ENCODE assay signal across 1 cellular context in genomic region chr2:128270306-128271185, GRCh38.
TF ChIP-seq lines count a peak whose summit lies in the region.

No MANE protein-coding gene starts in this region.

TF ChIP-seq in HepG2, 621 proteins besides CTCF, POLR2A, EP300 and RAD21 (continued from another document and continues in another):
- TF ChIP-seq IRF9 (CRISPR knock-in tag; IDR thresholded peaks at IDR 0.05; ENCODE audit: borderline replicate concordance) = 0 out of 2 replicates have a peak, but pooled peaks have one; percentile 56
- no peak for TF ChIP-seq KDM5A (IDR thresholded peaks at IDR 0.05; ENCODE audit: borderline replicate concordance, low read length)
- no peak for TF ChIP-seq UBTF (CRISPR knock-in tag; IDR thresholded peaks at IDR 0.05)
- TF ChIP-seq, protein P1, sequence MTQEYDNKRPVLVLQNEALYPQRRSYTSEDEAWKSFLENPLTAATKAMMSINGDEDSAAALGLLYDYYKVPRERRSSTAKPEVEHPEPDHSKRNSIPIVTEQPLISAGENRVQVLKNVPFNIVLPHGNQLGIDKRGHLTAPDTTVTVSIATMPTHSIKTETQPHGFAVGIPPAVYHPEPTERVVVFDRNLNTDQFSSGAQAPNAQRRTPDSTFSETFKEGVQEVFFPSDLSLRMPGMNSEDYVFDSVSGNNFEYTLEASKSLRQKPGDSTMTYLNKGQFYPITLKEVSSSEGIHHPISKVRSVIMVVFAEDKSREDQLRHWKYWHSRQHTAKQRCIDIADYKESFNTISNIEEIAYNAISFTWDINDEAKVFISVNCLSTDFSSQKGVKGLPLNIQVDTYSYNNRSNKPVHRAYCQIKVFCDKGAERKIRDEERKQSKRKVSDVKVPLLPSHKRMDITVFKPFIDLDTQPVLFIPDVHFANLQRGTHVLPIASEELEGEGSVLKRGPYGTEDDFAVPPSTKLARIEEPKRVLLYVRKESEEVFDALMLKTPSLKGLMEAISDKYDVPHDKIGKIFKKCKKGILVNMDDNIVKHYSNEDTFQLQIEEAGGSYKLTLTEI (CRISPR knock-in tag; conservative IDR thresholded peaks at IDR 0.05) = no peak
- TF ChIP-seq ZBTB4 (CRISPR knock-in tag; IDR thresholded peaks at IDR 0.05; ENCODE audit: borderline replicate concordance) = peak; percentile 61; the same call in 1 of the 2 replicates
- no peak for TF ChIP-seq ZNF44 (CRISPR knock-in tag; IDR thresholded peaks at IDR 0.05)
- no peak; the same call in 1 of the 2 replicates for TF ChIP-seq SPEN (CRISPR knock-in tag; IDR thresholded peaks at IDR 0.05; ENCODE audit: low read depth)
- TF ChIP-seq ZHX1 (CRISPR knock-in tag; IDR thresholded peaks at IDR 0.05; ENCODE audit: low read depth) = 0 out of 2 replicates have a peak, but pooled peaks have one; percentile 12
- TF ChIP-seq IRF2 (CRISPR knock-in tag; IDR thresholded peaks at IDR 0.05) = no peak
- peak; percentile 48; the same call in 1 of the 2 replicates for TF ChIP-seq ZNF761 (CRISPR knock-in tag; conservative IDR thresholded peaks at IDR 0.05)
- peak; percentile 37; the same call in 1 of the 2 replicates for TF ChIP-seq PITX1 (CRISPR knock-in tag; IDR thresholded peaks at IDR 0.05)
- no peak for TF ChIP-seq NKX3-1 (CRISPR knock-in tag; IDR thresholded peaks at IDR 0.05)
- no peak for TF ChIP-seq ZNF160 (CRISPR knock-in tag; IDR thresholded peaks at IDR 0.05)
- 0 out of 2 replicates have a peak, but pooled peaks have one; percentile 32 for TF ChIP-seq PPARG (CRISPR knock-in tag; conservative IDR thresholded peaks at IDR 0.05)
- TF ChIP-seq, protein P2, sequence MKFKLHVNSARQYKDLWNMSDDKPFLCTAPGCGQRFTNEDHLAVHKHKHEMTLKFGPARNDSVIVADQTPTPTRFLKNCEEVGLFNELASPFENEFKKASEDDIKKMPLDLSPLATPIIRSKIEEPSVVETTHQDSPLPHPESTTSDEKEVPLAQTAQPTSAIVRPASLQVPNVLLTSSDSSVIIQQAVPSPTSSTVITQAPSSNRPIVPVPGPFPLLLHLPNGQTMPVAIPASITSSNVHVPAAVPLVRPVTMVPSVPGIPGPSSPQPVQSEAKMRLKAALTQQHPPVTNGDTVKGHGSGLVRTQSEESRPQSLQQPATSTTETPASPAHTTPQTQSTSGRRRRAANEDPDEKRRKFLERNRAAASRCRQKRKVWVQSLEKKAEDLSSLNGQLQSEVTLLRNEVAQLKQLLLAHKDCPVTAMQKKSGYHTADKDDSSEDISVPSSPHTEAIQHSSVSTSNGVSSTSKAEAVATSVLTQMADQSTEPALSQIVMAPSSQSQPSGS (CRISPR knock-in tag; IDR thresholded peaks at IDR 0.05) = 0 out of 2 replicates have a peak, but pooled peaks have one; percentile 33
- no peak for TF ChIP-seq TCF7L2 (IDR thresholded peaks at IDR 0.05; ENCODE audit: low read depth, low read length)
- peak; percentile 8; the same call in 1 of the 2 replicates for TF ChIP-seq TAF1 (CRISPR knock-in tag; IDR thresholded peaks at IDR 0.05)
- TF ChIP-seq ZNF30 (CRISPR knock-in tag; IDR thresholded peaks at IDR 0.05) = no peak
- TF ChIP-seq, protein P3, sequence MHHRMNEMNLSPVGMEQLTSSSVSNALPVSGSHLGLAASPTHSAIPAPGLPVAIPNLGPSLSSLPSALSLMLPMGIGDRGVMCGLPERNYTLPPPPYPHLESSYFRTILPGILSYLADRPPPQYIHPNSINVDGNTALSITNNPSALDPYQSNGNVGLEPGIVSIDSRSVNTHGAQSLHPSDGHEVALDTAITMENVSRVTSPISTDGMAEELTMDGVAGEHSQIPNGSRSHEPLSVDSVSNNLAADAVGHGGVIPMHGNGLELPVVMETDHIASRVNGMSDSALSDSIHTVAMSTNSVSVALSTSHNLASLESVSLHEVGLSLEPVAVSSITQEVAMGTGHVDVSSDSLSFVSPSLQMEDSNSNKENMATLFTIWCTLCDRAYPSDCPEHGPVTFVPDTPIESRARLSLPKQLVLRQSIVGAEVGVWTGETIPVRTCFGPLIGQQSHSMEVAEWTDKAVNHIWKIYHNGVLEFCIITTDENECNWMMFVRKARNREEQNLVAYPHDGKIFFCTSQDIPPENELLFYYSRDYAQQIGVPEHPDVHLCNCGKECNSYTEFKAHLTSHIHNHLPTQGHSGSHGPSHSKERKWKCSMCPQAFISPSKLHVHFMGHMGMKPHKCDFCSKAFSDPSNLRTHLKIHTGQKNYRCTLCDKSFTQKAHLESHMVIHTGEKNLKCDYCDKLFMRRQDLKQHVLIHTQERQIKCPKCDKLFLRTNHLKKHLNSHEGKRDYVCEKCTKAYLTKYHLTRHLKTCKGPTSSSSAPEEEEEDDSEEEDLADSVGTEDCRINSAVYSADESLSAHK (CRISPR knock-in tag; IDR thresholded peaks at IDR 0.05; ENCODE audit: borderline replicate concordance) = no peak
- TF ChIP-seq PREB (CRISPR knock-in tag; IDR thresholded peaks at IDR 0.05) = no peak
- TF ChIP-seq ZNF768 (CRISPR knock-in tag; IDR thresholded peaks at IDR 0.05) = peak; percentile 99
- TF ChIP-seq ZNF225 (CRISPR knock-in tag; IDR thresholded peaks at IDR 0.05) = 0 out of 2 replicates have a peak, but pooled peaks have one; percentile 30
- TF ChIP-seq ZNF777 (CRISPR knock-in tag; IDR thresholded peaks at IDR 0.05) = no peak
- TF ChIP-seq ZNF562 (CRISPR knock-in tag; IDR thresholded peaks at IDR 0.05; ENCODE audit: borderline replicate concordance) = no peak
- TF ChIP-seq, protein P4, sequence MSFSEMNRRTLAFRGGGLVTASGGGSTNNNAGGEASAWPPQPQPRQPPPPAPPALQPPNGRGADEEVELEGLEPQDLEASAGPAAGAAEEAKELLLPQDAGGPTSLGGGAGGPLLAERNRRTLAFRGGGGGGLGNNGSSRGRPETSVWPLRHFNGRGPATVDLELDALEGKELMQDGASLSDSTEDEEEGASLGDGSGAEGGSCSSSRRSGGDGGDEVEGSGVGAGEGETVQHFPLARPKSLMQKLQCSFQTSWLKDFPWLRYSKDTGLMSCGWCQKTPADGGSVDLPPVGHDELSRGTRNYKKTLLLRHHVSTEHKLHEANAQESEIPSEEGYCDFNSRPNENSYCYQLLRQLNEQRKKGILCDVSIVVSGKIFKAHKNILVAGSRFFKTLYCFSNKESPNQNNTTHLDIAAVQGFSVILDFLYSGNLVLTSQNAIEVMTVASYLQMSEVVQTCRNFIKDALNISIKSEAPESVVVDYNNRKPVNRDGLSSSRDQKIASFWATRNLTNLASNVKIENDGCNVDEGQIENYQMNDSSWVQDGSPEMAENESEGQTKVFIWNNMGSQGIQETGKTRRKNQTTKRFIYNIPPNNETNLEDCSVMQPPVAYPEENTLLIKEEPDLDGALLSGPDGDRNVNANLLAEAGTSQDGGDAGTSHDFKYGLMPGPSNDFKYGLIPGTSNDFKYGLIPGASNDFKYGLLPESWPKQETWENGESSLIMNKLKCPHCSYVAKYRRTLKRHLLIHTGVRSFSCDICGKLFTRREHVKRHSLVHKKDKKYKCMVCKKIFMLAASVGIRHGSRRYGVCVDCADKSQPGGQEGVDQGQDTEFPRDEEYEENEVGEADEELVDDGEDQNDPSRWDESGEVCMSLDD (CRISPR knock-in tag; IDR thresholded peaks at IDR 0.05; ENCODE audit: borderline replicate concordance) = no peak
- TF ChIP-seq DRAP1 (CRISPR knock-in tag; IDR thresholded peaks at IDR 0.05) = no peak
- TF ChIP-seq GATA4 (IDR thresholded peaks at IDR 0.05; ENCODE audit: borderline replicate concordance, low read depth) = no peak
- TF ChIP-seq KDM4B (CRISPR knock-in tag; IDR thresholded peaks at IDR 0.05) = no peak
- no peak for TF ChIP-seq HCFC1 (IDR thresholded peaks at IDR 0.05; ENCODE audit: low read depth, low read length)
- TF ChIP-seq ZNF460 (CRISPR knock-in tag; IDR thresholded peaks at IDR 0.05; ENCODE audit: borderline replicate concordance) = no peak
- TF ChIP-seq ZBTB38 (CRISPR knock-in tag; IDR thresholded peaks at IDR 0.05) = peak; percentile 78; the same call in 1 of the 2 replicates
- TF ChIP-seq MYNN (CRISPR knock-in tag; IDR thresholded peaks at IDR 0.05; ENCODE audit: low read depth) = no peak
- TF ChIP-seq ZNF34 (CRISPR knock-in tag; IDR thresholded peaks at IDR 0.05; ENCODE audit: borderline replicate concordance) = no peak
- TF ChIP-seq, protein P5, sequence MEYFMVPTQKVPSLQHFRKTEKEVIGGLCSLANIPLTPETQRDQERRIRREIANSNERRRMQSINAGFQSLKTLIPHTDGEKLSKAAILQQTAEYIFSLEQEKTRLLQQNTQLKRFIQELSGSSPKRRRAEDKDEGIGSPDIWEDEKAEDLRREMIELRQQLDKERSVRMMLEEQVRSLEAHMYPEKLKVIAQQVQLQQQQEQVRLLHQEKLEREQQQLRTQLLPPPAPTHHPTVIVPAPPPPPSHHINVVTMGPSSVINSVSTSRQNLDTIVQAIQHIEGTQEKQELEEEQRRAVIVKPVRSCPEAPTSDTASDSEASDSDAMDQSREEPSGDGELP (IDR thresholded peaks at IDR 0.05; ENCODE audit: borderline replicate concordance, low read depth) = 0 out of 2 replicates have a peak, but pooled peaks have one; percentile 13
- no peak; the same call in 1 of the 2 replicates for TF ChIP-seq ZNF790 (CRISPR knock-in tag; IDR thresholded peaks at IDR 0.05; ENCODE audit: borderline replicate concordance)
- TF ChIP-seq KLF12 (CRISPR knock-in tag; IDR thresholded peaks at IDR 0.05; ENCODE audit: borderline replicate concordance) = no peak
- TF ChIP-seq ZNF138 (CRISPR knock-in tag; IDR thresholded peaks at IDR 0.05; ENCODE audit: low read depth) = no peak
- no peak for TF ChIP-seq SUZ12 (IDR thresholded peaks at IDR 0.05; ENCODE audit: low read depth, low read length)
- no peak for TF ChIP-seq ZNF256 (CRISPR knock-in tag; conservative IDR thresholded peaks at IDR 0.05)
